8 cellular contexts compared by ENCODE assay signal in the genomic region with DNA sequence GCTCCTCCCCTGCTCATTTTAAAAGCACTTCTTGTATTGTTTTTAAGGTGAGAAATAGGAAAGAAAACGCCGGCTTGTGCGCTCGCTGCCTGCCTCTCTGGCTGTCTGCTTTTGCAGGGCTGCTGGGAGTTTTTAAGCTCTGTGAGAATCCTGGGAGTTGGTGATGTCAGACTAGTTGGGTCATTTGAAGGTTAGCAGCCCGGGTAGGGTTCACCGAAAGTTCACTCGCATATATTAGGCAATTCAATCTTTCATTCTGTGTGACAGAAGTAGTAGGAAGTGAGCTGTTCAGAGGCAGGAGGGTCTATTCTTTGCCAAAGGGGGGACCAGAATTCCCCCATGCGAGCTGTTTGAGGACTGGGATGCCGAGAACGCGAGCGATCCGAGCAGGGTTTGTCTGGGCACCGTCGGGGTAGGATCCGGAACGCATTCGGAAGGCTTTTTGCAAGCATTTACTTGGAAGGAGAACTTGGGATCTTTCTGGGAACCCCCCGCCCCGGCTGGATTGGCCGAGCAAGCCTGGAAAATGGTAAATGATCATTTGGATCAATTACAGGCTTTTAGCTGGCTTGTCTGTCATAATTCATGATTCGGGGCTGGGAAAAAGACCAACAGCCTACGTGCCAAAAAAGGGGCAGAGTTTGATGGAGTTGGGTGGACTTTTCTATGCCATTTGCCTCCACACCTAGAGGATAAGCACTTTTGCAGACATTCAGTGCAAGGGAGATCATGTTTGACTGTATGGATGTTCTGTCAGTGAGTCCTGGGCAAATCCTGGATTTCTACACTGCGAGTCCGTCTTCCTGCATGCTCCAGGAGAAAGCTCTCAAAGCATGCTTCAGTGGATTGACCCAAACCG. TPM values are rescaled to one million over a fixed set of nuclear protein-coding genes. Genes with fewer than 3 reads are reported as not detected.
DNase-seq lines count a peak whose midpoint lies in the region; ATAC-seq and TF ChIP-seq lines count a peak whose summit lies in the region.

Gene RARB, plus strand, starts transcription at position 261 of the 859 bp plus-strand sequence. Its CDS starts 469 bp downstream, at position 730.

- peaks cover 0 to 12% of the 10 kb centered on the region in 2 donors for H3K36me3 Mint-ChIP-seq in activated naive CD4-positive, alpha-beta T cell treated with anti-CD3 and anti-CD28 coated beads, Interleukin-2, amount 50 U/mL, for 72 hours

- no peaks in the 10 kb centered on the region for H3K27me3 ChIP-seq in thyroid gland

- no peak within 1 kb of the TSS for H3K27ac Mint-ChIP-seq in activated naive CD4-positive, alpha-beta T cell treated with anti-CD3 and anti-CD28 coated beads, Interleukin-2, amount 50 U/mL, for 72 hours

- TF ChIP-seq POLR2A in thyroid gland (IDR thresholded peaks at IDR 0.05) = peak; percentile 75 to 90

- ATAC-seq in HG02884 (IDR thresholded peaks at IDR 0.05; ENCODE audit: unreplicated experiment) = peak; percentile 64
- no peak for ATAC-seq in activated naive CD4-positive, alpha-beta T cell treated with anti-CD3 and anti-CD28 coated beads, Interleukin-2, amount 50 U/mL, for 72 hours

- DNase-seq in ELR (ENCODE audit: low read depth) (peak; percentile 62), SHP77 (lab: John Stamatoyannopoulos, UW) (peak; percentile 50 to 59), epidermal melanocyte (ENCODE audit: insufficient read length, low spot score) (peak; percentile 82), lung microvascular endothelial cell (ENCODE audit: low read depth in 2 of 2) (peak; percentile 57 to 97), thyroid gland (peak; percentile 84 to 88)
- DNase-seq in stimulated activated naive CD4-positive, alpha-beta T cell treated with Interleukin-2 at 50 U/mL for 16 hours (lab: John Stamatoyannopoulos, UW) = no peak
- no peak for DNase-seq in activated naive CD4-positive, alpha-beta T cell treated with anti-CD3 and anti-CD28 coated beads, Interleukin-2, amount 50 U/mL, for 72 hours (ENCODE audit: low spot score in 2 of 2)

- intact Hi-C loops in thyroid gland (cut with DNase I) = loop anchor here (10.0 kb wide), 1 partner anchor 167 kb away; no protein-coding TSS in a partner anchor

- peak within 1 kb of the TSS; percentile 23 to 81 (median 43) for H3K4me3 ChIP-seq in thyroid gland (replicated peaks in 1 of 3)

- no peaks in the 10 kb centered on the region for H3K9me3 Mint-ChIP-seq in activated naive CD4-positive, alpha-beta T cell treated with anti-CD3 and anti-CD28 coated beads, Interleukin-2, amount 50 U/mL, for 72 hours

- peaks cover 28 to 46% of the 10 kb centered on the region in 2 donors for H3K4me1 ChIP-seq in thyroid gland

- H3K36me3 ChIP-seq in thyroid gland = no peaks in the 10 kb centered on the region

- H3K27ac ChIP-seq in thyroid gland = peak within 1 kb of the TSS; percentile 90 to 97 (median 97)

- WGBS in thyroid gland, 2 donors = 1 to 2% methylated on average over 24 to 26 of the region's 26 CpGs

- no peak for TF ChIP-seq CTCF in thyroid gland (IDR thresholded peaks at IDR 0.05)

- no peaks in the 10 kb centered on the region for H3K9me3 ChIP-seq in thyroid gland

RNA-seq across cellular contexts. Expression of gene RARB, which starts in this region (rescaled TPM):
- total RNA-seq in lung microvascular endothelial cell = 2.4 and 2.8 TPM in 2 replicates
- total RNA-seq in thyroid gland = 10 to 100 TPM; 13.6 to 31.5 (median 20.5) TPM
- total RNA-seq in activated naive CD4-positive, alpha-beta T cell treated with anti-CD3 and anti-CD28 coated beads, Interleukin-2, amount 50 U/mL, for 72 hours = not detected

Comparison
In these comparisons a context has a peak if more than half of its experiments do, and no peak if none do; other contexts are left out.
1. DNase-seq: peak in ELR (single experiment), SHP77 (2 of 2), epidermal melanocyte (single experiment), lung microvascular endothelial cell (2 of 2) and thyroid gland (2 of 2); none in stimulated activated naive CD4-positive, alpha-beta T cell treated with Interleukin-2 at 50 U/mL for 16 hours (single experiment) and activated naive CD4-positive, alpha-beta T cell treated with anti-CD3 and anti-CD28 coated beads, Interleukin-2, amount 50 U/mL, for 72 hours (0 of 2).